ENCODE assay signal across 10 cellular contexts in genomic region chr3:197878427-197878826, GRCh38.
DNase-seq lines count a peak whose midpoint lies in the region; ATAC-seq lines count a peak whose summit lies in the region.
"Had no signal": no experiment of that assay in that cellular context is flagged by ENCODE, and none has a peak within 500 bp of the region (broad histone marks: within the 10 kb centered on the region; RNA-seq: fewer than 3 reads in every experiment).

No MANE protein-coding gene starts in this region.

- peaks cover 16 to 25% of the 10 kb centered on the region in 2 experiments for H3K36me3 ChIP-seq in trophoblast cell (ENCODE audit: control insufficient read depth in 1 of 2, insufficient read depth in 2 of 2, low read length in 2 of 2)

- no peak overlapping the region for H3K4me3 ChIP-seq in trophoblast cell (ENCODE audit: low read depth, low read length)

- DNase-seq in Ammon's horn (ENCODE audit: low spot score) (peak; percentile 26), trophoblast cell (peak; percentile 4 to 10), cortex of kidney (lab: John Stamatoyannopoulos, UW) (no peak), T-helper 9 cell (no peak), kidney glomerular epithelial cell (lab: John Stamatoyannopoulos, UW) (no peak)
- DNase-seq in activated CD8-positive, alpha-beta memory T cell treated with anti-CD3 and anti-CD28 coated beads for 48 hours (ENCODE audit: low read depth in 2 of 3, low spot score in 2 of 3) = peak; percentile 36 to 52 (median 49)
- DNase-seq: activated gamma-delta T cell, PC-3 had no signal

- H3K9me3 ChIP-seq in trophoblast cell (ENCODE audit: insufficient read depth, low read depth, low read length) = no peaks in the 10 kb centered on the region

- no peak overlapping the region for H3K9ac ChIP-seq in trophoblast cell (ENCODE audit: low read length)

- no CpG with 5 or more reads among the region's 8 CpGs for WGBS in trophoblast cell (ENCODE audit: extremely low coverage, insufficient coverage, insufficient read length)

- H4K91ac ChIP-seq in trophoblast cell (ENCODE audit: low read depth, low read length) = no peak overlapping the region

- H2BK12ac ChIP-seq in trophoblast cell (ENCODE audit: low read length) = no peak overlapping the region

- H3K18ac ChIP-seq in trophoblast cell (ENCODE audit: low read length) = no peak overlapping the region

- H2AFZ ChIP-seq in trophoblast cell (ENCODE audit: insufficient read depth, low read length, poor library complexity) = no peak overlapping the region

- H3K79me2 ChIP-seq in trophoblast cell (ENCODE audit: control insufficient read depth, insufficient read depth, low read length, poor library complexity) = no peaks in the 10 kb centered on the region

- no peak overlapping the region for H4K12ac ChIP-seq in trophoblast cell (ENCODE audit: low read depth, low read length)

- H3K23ac ChIP-seq in trophoblast cell (ENCODE audit: low read length) = no peak overlapping the region

- H3K4ac ChIP-seq in trophoblast cell (ENCODE audit: low read depth, low read length) = no peak overlapping the region

- H3K4me2 ChIP-seq in trophoblast cell (ENCODE audit: low read length) = no peak overlapping the region

- H2BK5ac ChIP-seq in trophoblast cell (ENCODE audit: low read depth, low read length, poor library complexity) = no peak overlapping the region

- ATAC-seq in HG02885 (IDR thresholded peaks at IDR 0.05; ENCODE audit: poor library complexity, unreplicated experiment) = peak; percentile 61
- ATAC-seq in GM21786 (IDR thresholded peaks at IDR 0.05; ENCODE audit: unreplicated experiment) = no peak
- ATAC-seq: PC-3 had no signal

- H3K27ac ChIP-seq in trophoblast cell (ENCODE audit: low read depth, low read length) = no peak overlapping the region

- H2BK120ac ChIP-seq in trophoblast cell (ENCODE audit: insufficient read depth, low read length, poor library complexity) = no peak overlapping the region

- no peak overlapping the region for H4K8ac ChIP-seq in trophoblast cell (ENCODE audit: low read depth, low read length)

- H3K4me1 ChIP-seq in trophoblast cell (ENCODE audit: control insufficient read depth in 1 of 2, insufficient read depth in 2 of 2, low read length in 2 of 2) = no peaks in the 10 kb centered on the region

- no peak overlapping the region for H2AK5ac ChIP-seq in trophoblast cell (ENCODE audit: low read length)

- H3K79me1 ChIP-seq in trophoblast cell (ENCODE audit: low read length) = no peaks in the 10 kb centered on the region

- H3K27me3 ChIP-seq in trophoblast cell (ENCODE audit: insufficient read depth, low read length) = no peaks in the 10 kb centered on the region

- no peak overlapping the region for H3K14ac ChIP-seq in trophoblast cell (ENCODE audit: low read length)

Comparison
In these comparisons a context has a peak if more than half of its experiments do, and no peak if none do; other contexts are left out.
1. DNase-seq: peak in Ammon's horn (single experiment), activated CD8-positive, alpha-beta memory T cell treated with anti-CD3 and anti-CD28 coated beads for 48 hours (3 of 3) and trophoblast cell (2 of 2); none in cortex of kidney (single experiment), T-helper 9 cell (single experiment) and kidney glomerular epithelial cell (single experiment).